In the genomic region with DNA sequence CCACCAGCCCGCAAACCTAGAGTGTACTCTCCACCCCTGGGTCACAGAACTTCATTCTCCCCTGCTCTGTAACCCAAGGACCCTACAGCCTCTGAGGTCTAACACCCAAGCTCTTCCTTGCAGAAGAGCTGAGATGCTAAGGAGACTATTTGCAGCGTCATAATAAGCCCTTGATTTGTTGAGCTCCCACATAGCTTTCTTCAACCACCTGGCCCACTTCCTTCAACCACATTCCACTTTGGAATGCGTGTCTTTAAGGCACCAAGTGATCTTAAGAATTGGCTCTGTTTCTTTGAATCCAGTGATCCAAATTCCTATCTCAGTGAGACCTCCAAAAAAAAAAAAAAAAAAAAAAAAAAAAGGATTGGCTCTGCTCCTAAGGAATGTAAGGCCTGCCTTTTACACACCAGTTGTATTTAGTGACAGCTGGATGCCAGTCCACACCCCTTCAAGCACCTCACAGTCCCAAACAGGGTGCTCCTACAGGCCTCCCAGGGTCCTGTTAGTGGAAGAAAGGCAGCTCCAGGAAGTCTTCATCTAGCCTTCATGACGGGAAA, we compare ENCODE assay signal across 15 cellular contexts.
A peak's percentile ranks its signal among the peaks of the same experiment; 100 is the strongest.
DNase-seq lines count a peak whose midpoint lies in the region; ATAC-seq and TF ChIP-seq lines count a peak whose summit lies in the region.
"Had no signal": no experiment of that assay in that cellular context is flagged by ENCODE, and none has a peak within 500 bp of the region (broad histone marks: within the 10 kb centered on the region; RNA-seq: fewer than 3 reads in every experiment).

No MANE protein-coding gene starts in this region.

- no peak for TF ChIP-seq RAD21 in SK-N-SH (IDR thresholded peaks at IDR 0.05; ENCODE audit: low read length)

- H3K79me2 ChIP-seq in GM23248 (ENCODE audit: insufficient read depth) = no peaks in the 10 kb centered on the region
- H3K79me2 ChIP-seq in SK-N-SH (ENCODE audit: insufficient read depth) = no peaks in the 10 kb centered on the region
- H3K79me2 ChIP-seq in osteoblast (ENCODE audit: insufficient read depth, low read length) = no peaks in the 10 kb centered on the region
- H3K79me2 ChIP-seq in MM.1S (ENCODE audit: low read length) = no peaks in the 10 kb centered on the region

- H3K9me2 ChIP-seq in GM23248 (ENCODE audit: insufficient read depth) (no peaks in the 10 kb centered on the region), SK-N-SH (no peaks in the 10 kb centered on the region), MM.1S (replicated peaks; ENCODE audit: insufficient read depth, low read length) (no peaks in the 10 kb centered on the region)

- ATAC-seq in omental fat pad (ENCODE audit: low FRiP score) = no peak

- TF ChIP-seq CTCF in SK-N-SH (IDR thresholded peaks at IDR 0.05) (no peak), fibroblast of villous mesenchyme (IDR thresholded peaks at IDR 0.05; ENCODE audit: insufficient read depth, low read depth, low read length) (no peak), osteoblast (IDR thresholded peaks at IDR 0.05; ENCODE audit: extremely low read depth, low read depth, low read length) (no peak), MM.1S (IDR thresholded peaks at IDR 0.05; ENCODE audit: low read length) (no peak), omental fat pad (IDR thresholded peaks at IDR 0.05) (no peak)

- peaks cover 38% of the 10 kb centered on the region for H3F3A ChIP-seq in GM23248 (ENCODE audit: insufficient read depth)
- H3F3A ChIP-seq in SK-N-SH (replicated peaks; ENCODE audit: insufficient read depth) = peaks cover 22% of the 10 kb centered on the region
- H3F3A ChIP-seq in MM.1S (ENCODE audit: insufficient read depth, low read length) = no peaks in the 10 kb centered on the region

- H3K27me3 ChIP-seq in GM23248 (replicated peaks; ENCODE audit: insufficient read depth) (no peaks in the 10 kb centered on the region), SK-N-SH (ENCODE audit: insufficient read depth) (no peaks in the 10 kb centered on the region), osteoblast (ENCODE audit: insufficient read depth, low read length) (no peaks in the 10 kb centered on the region), MM.1S (replicated peaks; ENCODE audit: insufficient read depth, low read length) (no peaks in the 10 kb centered on the region)
- H3K27me3 ChIP-seq: sigmoid colon, SJSA1 had no signal

- in situ Hi-C loops in GM23248 (cut with MboI) = no loop called here

- TF ChIP-seq EP300 in SK-N-SH (IDR thresholded peaks at IDR 0.05; ENCODE audit: borderline replicate concordance in 1 of 2, low read depth in 1 of 2, low read length in 1 of 2) = no peak

- H3K36me3 ChIP-seq in GM23248 (ENCODE audit: low read depth) = no peaks in the 10 kb centered on the region
- H3K36me3 ChIP-seq in SK-N-SH (replicated peaks in 1 of 2; ENCODE audit: control insufficient read depth in 1 of 2, insufficient read depth in 2 of 2, low read length in 1 of 2) = no peaks in the 10 kb centered on the region
- H3K36me3 ChIP-seq in osteoblast (ENCODE audit: insufficient read depth, low read length) = no peaks in the 10 kb centered on the region
- no peaks in the 10 kb centered on the region for H3K36me3 ChIP-seq in MM.1S (replicated peaks; ENCODE audit: insufficient read depth, low read length)
- H3K36me3 ChIP-seq: sigmoid colon, SJSA1 had no signal

- H3K4me3 ChIP-seq in GM23248 = no peak overlapping the region
- H3K4me3 ChIP-seq in SK-N-SH (ENCODE audit: low read depth in 2 of 2, low read length in 1 of 2) = no peak overlapping the region
- H3K4me3 ChIP-seq in fibroblast of villous mesenchyme (ENCODE audit: low read depth, low read length) = no peak overlapping the region
- H3K4me3 ChIP-seq in osteoblast (ENCODE audit: insufficient read depth, low read length) = no peak overlapping the region
- H3K4me3 ChIP-seq in MM.1S (ENCODE audit: low read length) = no peak overlapping the region
- H3K4me3 ChIP-seq: sigmoid colon, SJSA1 had no signal

- POLR2A ChIA-PET in SK-N-SH (lab: Yijun Ruan, JAX) = no interaction called here

- 0 out of 2 replicates have a peak overlapping the region, but pooled peaks have one; percentile 25 for H3K27ac ChIP-seq in GM23248
- no peak overlapping the region for H3K27ac ChIP-seq in SK-N-SH (ENCODE audit: low read depth in 2 of 2, low read length in 1 of 2)
- H3K27ac ChIP-seq in osteoblast (ENCODE audit: low read depth, low read length) = no peak overlapping the region
- no peak overlapping the region for H3K27ac ChIP-seq in MM.1S (ENCODE audit: low read length)
- H3K27ac ChIP-seq: sigmoid colon, SJSA1 had no signal

- peak; percentile 55 for DNase-seq in GM23248
- no peak for DNase-seq in SK-N-SH
- peak; percentile 34 for DNase-seq in fibroblast of villous mesenchyme (ENCODE audit: low read depth)
- DNase-seq in osteoblast (ENCODE audit: insufficient read length, low spot score, missing footprints) = peak; percentile 45
- DNase-seq in NCI-H446 treated with DMSO at 0.1 percent for 48 hours (lab: John Stamatoyannopoulos, UW) = no peak
- no peak for DNase-seq in MM.1S
- no peak for DNase-seq in NCI-H1436 treated with DMSO at 0.1 percent for 48 hours (lab: John Stamatoyannopoulos, UW)
- no peak for DNase-seq in omental fat pad (ENCODE audit: low spot score)
- DNase-seq: anterior cingulate cortex, Caco-2, NCI-H1436, NCI-H774, sigmoid colon, substantia nigra had no signal

- H3K9me3 ChIP-seq in GM23248 (ENCODE audit: low read depth) (no peaks in the 10 kb centered on the region), SK-N-SH (no peaks in the 10 kb centered on the region), osteoblast (ENCODE audit: low read depth, low read length) (no peaks in the 10 kb centered on the region), MM.1S (replicated peaks; ENCODE audit: insufficient read depth, low read length) (no peaks in the 10 kb centered on the region)
- H3K9me3 ChIP-seq: Caco-2, sigmoid colon, SJSA1 had no signal

- peaks cover 53% of the 10 kb centered on the region for H3K4me1 ChIP-seq in GM23248 (ENCODE audit: insufficient read depth)
- H3K4me1 ChIP-seq in SK-N-SH (ENCODE audit: control insufficient read depth in 1 of 2, insufficient read depth in 2 of 2, low read depth in 1 of 2, low read length in 1 of 2) = peaks cover 21 to 40% of the 10 kb centered on the region in 2 experiments
- H3K4me1 ChIP-seq in osteoblast (ENCODE audit: insufficient read depth, low read length) = peaks cover 36% of the 10 kb centered on the region
- no peaks in the 10 kb centered on the region for H3K4me1 ChIP-seq in MM.1S (ENCODE audit: low read length)
- H3K4me1 ChIP-seq: Caco-2 had no signal

- H4K20me1 ChIP-seq in GM23248 (ENCODE audit: insufficient read depth) (no peaks in the 10 kb centered on the region), SK-N-SH (ENCODE audit: insufficient read depth) (no peaks in the 10 kb centered on the region), osteoblast (ENCODE audit: insufficient read depth, low read length) (no peaks in the 10 kb centered on the region), MM.1S (ENCODE audit: insufficient read depth, low read length) (no peaks in the 10 kb centered on the region)

- H3K4me2 ChIP-seq in GM23248 (ENCODE audit: unreplicated experiment) (peak overlapping the region; percentile 40), SK-N-SH (no peak overlapping the region), osteoblast (ENCODE audit: insufficient read depth, low read length) (no peak overlapping the region), MM.1S (ENCODE audit: low read depth, low read length) (no peak overlapping the region)

- H2AFZ ChIP-seq in GM23248 = no peak overlapping the region
- no peak overlapping the region for H2AFZ ChIP-seq in SK-N-SH (ENCODE audit: low read depth)
- peak overlapping the region; percentile 3 for H2AFZ ChIP-seq in osteoblast (ENCODE audit: low read length)
- H2AFZ ChIP-seq in MM.1S (ENCODE audit: low read length) = no peak overlapping the region

- WGBS in GM23248 (ENCODE audit: low coverage in 1 of 2, low lambda C conversion rate in 2 of 2, missing lambda C conversion rate in 2 of 2), 2 experiments = 53% methylated on average over 4 of the region's 4 CpGs
- WGBS in SK-N-SH (ENCODE audit: low lambda C conversion rate) = 86% methylated on average over 4 of the region's 4 CpGs

- CTCF ChIA-PET in SK-N-SH (lab: Yijun Ruan, JAX) = interaction anchor here (1.2 kb wide), 1 partner anchor 14 kb away, joined by 3 read pairs; no protein-coding TSS in a partner anchor

- H3K9ac ChIP-seq in GM23248 (no peak overlapping the region), SK-N-SH (no peak overlapping the region), MM.1S (ENCODE audit: low read length) (no peak overlapping the region)

TF ChIP-seq in SK-N-SH, 30 proteins besides CTCF, POLR2A, EP300 and RAD21:
- peak; percentile 36; the same call in 1 of the 2 replicates for TF ChIP-seq TCF12 (IDR thresholded peaks at IDR 0.05)
- TF ChIP-seq FOXJ3 (CRISPR knock-in tag; IDR thresholded peaks at IDR 0.05) = no peak
- no peak for TF ChIP-seq JUND (IDR thresholded peaks at IDR 0.05)
- TF ChIP-seq RFX5 (IDR thresholded peaks at IDR 0.05; ENCODE audit: low read length) = no peak
- no peak for TF ChIP-seq USF1 (IDR thresholded peaks at IDR 0.05; ENCODE audit: borderline replicate concordance, low read depth)
- TF ChIP-seq, protein P1, sequence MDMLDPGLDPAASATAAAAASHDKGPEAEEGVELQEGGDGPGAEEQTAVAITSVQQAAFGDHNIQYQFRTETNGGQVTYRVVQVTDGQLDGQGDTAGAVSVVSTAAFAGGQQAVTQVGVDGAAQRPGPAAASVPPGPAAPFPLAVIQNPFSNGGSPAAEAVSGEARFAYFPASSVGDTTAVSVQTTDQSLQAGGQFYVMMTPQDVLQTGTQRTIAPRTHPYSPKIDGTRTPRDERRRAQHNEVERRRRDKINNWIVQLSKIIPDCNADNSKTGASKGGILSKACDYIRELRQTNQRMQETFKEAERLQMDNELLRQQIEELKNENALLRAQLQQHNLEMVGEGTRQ (IDR thresholded peaks at IDR 0.05; ENCODE audit: borderline replicate concordance, low read depth, low read length) = no peak
- 0 out of 2 replicates have a peak, but pooled peaks have one; percentile 28 for TF ChIP-seq NFIC (IDR thresholded peaks at IDR 0.05; ENCODE audit: borderline replicate concordance)
- no peak for TF ChIP-seq MXI1 (IDR thresholded peaks at IDR 0.05; ENCODE audit: low read depth, low read length)
- TF ChIP-seq EZH2phosphoT487 (IDR thresholded peaks at IDR 0.05; ENCODE audit: borderline replicate concordance, low read depth) = no peak
- TF ChIP-seq GABPA (IDR thresholded peaks at IDR 0.05; ENCODE audit: low read depth) = no peak

Comparison
In these comparisons a context has a peak if more than half of its experiments do, and no peak if none do; other contexts are left out.
1. DNase-seq: peak in GM23248 (single experiment), fibroblast of villous mesenchyme (single experiment) and osteoblast (single experiment); none in SK-N-SH (single experiment), NCI-H446 treated with DMSO at 0.1 percent for 48 hours (single experiment), MM.1S (single experiment), NCI-H1436 treated with DMSO at 0.1 percent for 48 hours (single experiment) and omental fat pad (single experiment).